In genomic region chr6:31702421-31702818, GRCh38 we compare ENCODE assay signal across 8 cellular contexts. TPM values are rescaled to one million over a fixed set of nuclear protein-coding genes. Genes with fewer than 3 reads are reported as not detected.
DNase-seq lines count a peak whose midpoint lies in the region; ATAC-seq and TF ChIP-seq lines count a peak whose summit lies in the region.

No MANE protein-coding gene starts in this region.

- TF ChIP-seq CTCF in 22Rv1 (IDR thresholded peaks at IDR 0.05): no peak
- no peak for TF ChIP-seq CTCF in HFF-Myc (IDR thresholded peaks at IDR 0.05; ENCODE audit: low read depth, low read length, missing control alignments)

- H3K27ac ChIP-seq in 22Rv1 (peak overlapping the region; percentile 72), right cardiac atrium (ENCODE audit: low read length) (peak overlapping the region; percentile 98), skin epidermis (peak overlapping the region; percentile 43 to 99 (median 97))

- DNase-seq in HFF-Myc (ENCODE audit: extremely low read depth, low read depth) (no peak), right cardiac atrium (no peak), NCI-H510A (lab: John Stamatoyannopoulos, UW) (no peak), NCI-H1436 (lab: John Stamatoyannopoulos, UW) (no peak), NCI-H128 (lab: John Stamatoyannopoulos, UW; ENCODE audit: unreplicated experiment) (no peak)
- peak; percentile 46 for DNase-seq in activated naive CD4-positive, alpha-beta T cell treated with anti-CD3 and anti-CD28 coated beads, Interleukin-2, amount 50 U/mL, for 16 hours

- no peaks in the 10 kb centered on the region for H3K27me3 ChIP-seq in right cardiac atrium (ENCODE audit: control insufficient read depth, insufficient read depth)

- H3K4me1 ChIP-seq in right cardiac atrium (ENCODE audit: control insufficient read depth, insufficient read depth, low read length): peaks cover 7% of the 10 kb centered on the region

- no peaks in the 10 kb centered on the region for H3K9me3 ChIP-seq in right cardiac atrium (ENCODE audit: control insufficient read depth, low read length)

- WGBS in right cardiac atrium: under 1% methylated on average over 8 of the region's 8 CpGs

- intact Hi-C loops in right cardiac atrium (cut with DNase I): no loop called here

- peak; percentile 8 to 33 for ATAC-seq in right cardiac atrium

- H3K4me3 ChIP-seq in HFF-Myc (replicated peaks; ENCODE audit: low read depth, low read length): peak overlapping the region; percentile 66
- peak overlapping the region; percentile 84 for H3K4me3 ChIP-seq in right cardiac atrium (ENCODE audit: low read length)
- peak overlapping the region; percentile 58 to 83 (median 74) for H3K4me3 ChIP-seq in skin epidermis

RNA-seq across cellular contexts. Expression of gene ABHD16A, which starts 0.7 kb away (rescaled TPM):
- total RNA-seq in right cardiac atrium: 10 to 100 TPM; 28.4 to 37.0 (median 31.7) TPM
- polyA plus RNA-seq in right cardiac atrium: 28.1 TPM

RNA-seq across cellular contexts. Expression of gene LY6G6F, which starts 4.2 kb away (rescaled TPM):
- total RNA-seq in right cardiac atrium: not detected
- not detected for polyA plus RNA-seq in right cardiac atrium

RNA-seq across cellular contexts. Expression of gene LY6G6D, which starts 12.7 kb away (rescaled TPM):
- total RNA-seq in right cardiac atrium: not detected
- not detected for polyA plus RNA-seq in right cardiac atrium

RNA-seq across cellular contexts. Expression of gene LY6G6C, which starts 19.1 kb away (rescaled TPM):
- not detected for total RNA-seq in right cardiac atrium
- 0.18 TPM for polyA plus RNA-seq in right cardiac atrium

RNA-seq across cellular contexts. Expression of gene MPIG6B, which starts 20.8 kb away (rescaled TPM):
- total RNA-seq in right cardiac atrium: under 1 TPM in 3 of 4 donors, not detected in 1; 0.31 to 0.37 (median 0.35) TPM
- polyA plus RNA-seq in right cardiac atrium: 0.20 TPM
